In the genomic region with DNA sequence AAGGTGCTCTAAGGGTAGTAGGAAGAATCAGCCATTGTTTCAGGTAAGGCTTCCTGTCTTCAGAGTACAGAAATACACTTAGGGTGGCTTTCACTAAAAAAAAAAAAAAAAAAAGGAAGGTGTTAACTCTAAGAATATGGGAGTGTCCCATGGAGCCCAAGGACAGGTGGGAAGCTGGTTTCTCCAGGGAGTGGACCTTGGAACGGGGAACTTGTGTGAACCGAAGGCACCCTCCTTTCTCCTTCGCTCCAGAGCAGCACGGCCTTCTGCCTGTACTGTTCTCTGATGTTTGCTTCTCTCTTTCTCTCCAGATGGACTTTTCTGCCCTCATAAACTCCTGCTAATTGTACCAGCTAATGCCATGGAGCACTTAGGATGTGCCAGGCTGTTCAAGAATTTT, we compare ENCODE assay signal across 35 cellular contexts. TPM values are rescaled to one million over a fixed set of nuclear protein-coding genes. Genes with fewer than 3 reads are reported as not detected.
"Had no signal": no experiment of that assay in that cellular context is flagged by ENCODE, and none has a peak within 500 bp of the region (broad histone marks: within the 10 kb centered on the region; RNA-seq: fewer than 3 reads in every experiment).

No MANE protein-coding gene starts in this region.

- H3K27ac ChIP-seq: body of pancreas, gastroesophageal sphincter, left lung, lower lobe of right lung, right lobe of liver, tibial artery had no signal

- FAIRE-seq: endothelial cell of umbilical vein had no signal

- H3K36me3 ChIP-seq: gastroesophageal sphincter, left lung, lower lobe of right lung, right lobe of liver, tibial artery had no signal

- H3K4me3 ChIP-seq: body of pancreas, gastroesophageal sphincter, left lung, lower lobe of right lung, right lobe of liver, tibial artery had no signal

- H3K9me3 ChIP-seq: body of pancreas, left lung, lower lobe of right lung, right lobe of liver, tibial artery had no signal

- DNase-seq: activated CD4-positive, alpha-beta T cell treated with anti-CD3 and anti-CD28 coated beads for 36 hours; activated CD4-positive, CD25-positive, alpha-beta regulatory T cell; activated CD8-positive, alpha-beta memory T cell treated with anti-CD3 and anti-CD28 coated beads, Interleukin-2, amount 10 ng/mL, durations not matched to agents 7 days and 5 days; activated CD8-positive, alpha-beta T cell treated with anti-CD3 and anti-CD28 coated beads, Interleukin-2, amount 10 ng/mL, durations not matched to agents 7 days and 5 days; activated T-cell treated with anti-CD3 and anti-CD28 coated beads, Interleukin-2, amount 50 U/mL, for 48 hours; anterior cingulate cortex; cerebellar nuclear complex; cortex of kidney; hippocampal formation; left lung; lower lobe of right lung; mesenchymal stem cell; right lobe of liver; stimulated activated CD4-positive, alpha-beta T cell treated with anti-CD3 and anti-CD28 coated beads, Interleukin-12 subunit alpha, Interleukin-12 subunit beta, amount 100 ng/mL, for 4 hours; stimulated activated CD4-positive, alpha-beta T cell treated with anti-CD3 and anti-CD28 coated beads, Interleukin-4, amount 100 ng/mL, for 24 hours; T-helper 17 cell; tibial artery had no signal

- H3K27me3 ChIP-seq: body of pancreas, right lobe of liver had no signal

- H3K4me1 ChIP-seq: gastroesophageal sphincter, left lung, lower lobe of right lung, tibial artery had no signal

- ATAC-seq: activated CD4-positive, alpha-beta T cell treated with anti-CD3 and anti-CD28 coated beads for 36 hours; activated CD8-positive, alpha-beta memory T cell treated with anti-CD3 and anti-CD28 coated beads, Interleukin-2, amount 10 ng/mL, durations not matched to agents 7 days and 5 days; activated CD8-positive, alpha-beta T cell treated with anti-CD3 and anti-CD28 coated beads, Interleukin-2, amount 10 ng/mL, durations not matched to agents 7 days and 5 days; activated naive CD4-positive, alpha-beta T cell treated with anti-CD3 and anti-CD28 coated beads, Interleukin-2, amount 50 U/mL, for 72 hours; body of pancreas; SK-N-SH treated with all-trans-retinoic acid at 6 μM for 48 hours; stimulated activated effector memory CD8-positive, alpha-beta T cell treated with anti-CD3 and anti-CD28 coated beads, Interleukin-12 subunit alpha, Interleukin-12 subunit beta, amount 100 ng/mL, for 72 hours; T-helper 17 cell had no signal

RNA-seq across cellular contexts. Expression of gene OPALIN, which starts 6.2 kb away (rescaled TPM):
- total RNA-seq: activated CD4-positive, alpha-beta T cell treated with anti-CD3 and anti-CD28 coated beads for 36 hours; activated CD8-positive, alpha-beta memory T cell treated with anti-CD3 and anti-CD28 coated beads, Interleukin-2, amount 10 ng/mL, durations not matched to agents 7 days and 5 days; activated CD8-positive, alpha-beta T cell treated with anti-CD3 and anti-CD28 coated beads, Interleukin-2, amount 10 ng/mL, durations not matched to agents 7 days and 5 days; activated naive CD4-positive, alpha-beta T cell treated with anti-CD3 and anti-CD28 coated beads, Interleukin-2, amount 50 U/mL, for 72 hours; activated T-helper 2 cell treated with anti-CD3 and anti-CD28 coated beads, Interferon-gamma antibody, Interleukin-2, Interleukin-4, amounts not matched to agents 10 μg/mL and 5 μg/mL and 100 μg/mL, durations not matched to agents 14 hours and 24 hours and 36 hours; body of pancreas; endothelial cell of umbilical vein; fibroblast of lung; fibroblast of villous mesenchyme; gastroesophageal sphincter; kidney epithelial cell; left lung; lower lobe of right lung; myocyte; osteoblast; progenitor cell of endocrine pancreas; right lobe of liver; skeletal muscle tissue; subcutaneous adipose tissue; T-helper 17 cell; ureter had no signal
- polyA plus RNA-seq: endothelial cell of umbilical vein, esophagus, fibroblast of lung had no signal

RNA-seq across cellular contexts. Expression of gene DNTT, which starts 48.4 kb away (rescaled TPM):
- total RNA-seq: activated CD4-positive, alpha-beta T cell treated with anti-CD3 and anti-CD28 coated beads for 36 hours; activated CD8-positive, alpha-beta memory T cell treated with anti-CD3 and anti-CD28 coated beads, Interleukin-2, amount 10 ng/mL, durations not matched to agents 7 days and 5 days; activated CD8-positive, alpha-beta T cell treated with anti-CD3 and anti-CD28 coated beads, Interleukin-2, amount 10 ng/mL, durations not matched to agents 7 days and 5 days; activated T-helper 2 cell treated with anti-CD3 and anti-CD28 coated beads, Interferon-gamma antibody, Interleukin-2, Interleukin-4, amounts not matched to agents 10 μg/mL and 5 μg/mL and 100 μg/mL, durations not matched to agents 14 hours and 24 hours and 36 hours; body of pancreas; endothelial cell of umbilical vein; fibroblast of lung; fibroblast of villous mesenchyme; gastroesophageal sphincter; kidney epithelial cell; left lung; lower lobe of right lung; myocyte; osteoblast; progenitor cell of endocrine pancreas; renal cortical epithelial cell; right lobe of liver; skeletal muscle tissue; subcutaneous adipose tissue; T-helper 17 cell; ureter had no signal
- polyA plus RNA-seq: endothelial cell of umbilical vein, esophagus, fibroblast of lung had no signal
